In the genomic region with DNA sequence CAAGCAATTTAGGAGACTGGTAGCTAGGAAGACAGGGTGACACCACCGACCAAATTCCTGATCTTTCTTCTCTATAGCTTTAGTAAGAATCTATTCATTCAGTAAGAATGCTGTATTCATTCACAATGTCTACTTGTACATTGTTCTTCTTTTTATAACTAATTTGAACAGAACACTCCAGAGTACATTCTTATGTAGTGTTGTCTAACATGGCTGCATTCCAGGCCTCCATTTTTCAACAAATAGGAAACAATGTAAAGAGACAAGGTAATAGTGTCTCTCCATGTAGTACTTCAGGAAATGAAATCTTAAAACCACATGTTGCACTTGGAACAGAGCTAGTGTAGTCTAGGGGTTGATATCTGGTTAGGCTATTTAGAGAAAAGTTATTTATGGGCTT, we compare ENCODE assay signal across 8 cellular contexts. TPM values are rescaled to one million over a fixed set of nuclear protein-coding genes. Genes with fewer than 3 reads are reported as not detected.
A peak's percentile ranks its signal among the peaks of the same experiment; 100 is the strongest.
DNase-seq lines count a peak whose midpoint lies in the region; ATAC-seq, FAIRE-seq and TF ChIP-seq lines count a peak whose summit lies in the region.

No MANE protein-coding gene starts in this region.

- H3K27me3 ChIP-seq in mesendoderm (ENCODE audit: insufficient read depth, low read length, poor library complexity) (no peaks in the 10 kb centered on the region), vagina (no peaks in the 10 kb centered on the region)

- peaks cover 3% of the 10 kb centered on the region for H3K79me1 ChIP-seq in mesendoderm (ENCODE audit: low read length)

- no peak for DNase-seq in activated naive CD4-positive, alpha-beta T cell treated with anti-CD3 and anti-CD28 coated beads, Interleukin-2, amount 50 U/mL, for 72 hours (ENCODE audit: low spot score in 2 of 2)
- DNase-seq in choroid plexus epithelial cell (ENCODE audit: low read depth), result peak; percentile 64
- DNase-seq in mesendoderm, result no peak
- DNase-seq in vagina (ENCODE audit: extremely low spot score in 2 of 2), result no peak
- no peak for DNase-seq in activated effector memory CD4-positive, alpha-beta T cell treated with anti-CD3 and anti-CD28 coated beads, Interleukin-2, amount 50 U/mL, for 16 hours
- DNase-seq in GM12891 (ENCODE audit: insufficient read length, low spot score), result no peak

- no peak overlapping the region for H4K8ac ChIP-seq in mesendoderm (ENCODE audit: low read depth, low read length)

- TF ChIP-seq CTCF in choroid plexus epithelial cell (conservative IDR thresholded peaks at IDR 0.05; ENCODE audit: low read depth, low read length) (no peak), vagina (IDR thresholded peaks at IDR 0.05) (no peak)

- peak overlapping the region; percentile 94 for H3K4me3 Mint-ChIP-seq in activated naive CD4-positive, alpha-beta T cell treated with anti-CD3 and anti-CD28 coated beads, Interleukin-2, amount 50 U/mL, for 24 hours

- peak overlapping the region; percentile 99 for H3K56ac ChIP-seq in mesendoderm (ENCODE audit: low read length)

- no peak for FAIRE-seq in GM12891 (lab: Jason Lieb, UNC)

- ATAC-seq in activated naive CD4-positive, alpha-beta T cell treated with anti-CD3 and anti-CD28 coated beads, Interleukin-2, amount 50 U/mL, for 72 hours, result no peak
- ATAC-seq in HG03095 (IDR thresholded peaks at IDR 0.05; ENCODE audit: unreplicated experiment), result no peak

- peak overlapping the region; percentile 34 for H2AK5ac ChIP-seq in mesendoderm (ENCODE audit: low read length)

- TF ChIP-seq POLR2A in vagina (IDR thresholded peaks at IDR 0.05), result no peak
- no peak for TF ChIP-seq POLR2A in GM12891 (IDR thresholded peaks at IDR 0.05; ENCODE audit: low read depth, low read length)

- peaks cover 59% of the 10 kb centered on the region for H3K79me2 ChIP-seq in mesendoderm (ENCODE audit: control insufficient read depth, insufficient read depth, low read length)

- H3K36me3 ChIP-seq in mesendoderm (ENCODE audit: control insufficient read depth, insufficient read depth, low read length) (no peaks in the 10 kb centered on the region), vagina (no peaks in the 10 kb centered on the region)

- peak overlapping the region; percentile 20 for H3K27ac Mint-ChIP-seq in activated naive CD4-positive, alpha-beta T cell treated with anti-CD3 and anti-CD28 coated beads, Interleukin-2, amount 50 U/mL, for 24 hours
- H3K27ac Mint-ChIP-seq in activated naive CD4-positive, alpha-beta T cell treated with anti-CD3 and anti-CD28 coated beads, Interleukin-2, amount 50 U/mL, for 72 hours, result peak overlapping the region in 1 of 2 donors; percentile 86

- peaks cover 33% of the 10 kb centered on the region for H3K4me1 Mint-ChIP-seq in activated naive CD4-positive, alpha-beta T cell treated with anti-CD3 and anti-CD28 coated beads, Interleukin-2, amount 50 U/mL, for 24 hours

- H3K9me3 Mint-ChIP-seq in activated naive CD4-positive, alpha-beta T cell treated with anti-CD3 and anti-CD28 coated beads, Interleukin-2, amount 50 U/mL, for 24 hours, result no peaks in the 10 kb centered on the region
- H3K9me3 Mint-ChIP-seq in activated naive CD4-positive, alpha-beta T cell treated with anti-CD3 and anti-CD28 coated beads, Interleukin-2, amount 50 U/mL, for 72 hours, result no peaks in the 10 kb centered on the region

- no peak overlapping the region for H2BK120ac ChIP-seq in mesendoderm (ENCODE audit: low read depth, low read length)

- peak overlapping the region; percentile 95 for H3K4me2 ChIP-seq in mesendoderm (ENCODE audit: low read length)

- no peak overlapping the region for H3K18ac ChIP-seq in mesendoderm (ENCODE audit: low read length)

- no CpG with 5 or more reads among the region's 1 CpG for WGBS in mesendoderm (ENCODE audit: extremely low coverage, insufficient coverage, low lambda C conversion rate)

- H3K9me3 ChIP-seq in vagina, result no peaks in the 10 kb centered on the region

- no peak overlapping the region for H3K4ac ChIP-seq in mesendoderm (ENCODE audit: low read depth, low read length)

- peaks cover 2% of the 10 kb centered on the region for H3K4me1 ChIP-seq in mesendoderm (ENCODE audit: control insufficient read depth, low read depth, low read length)
- peaks cover 50% of the 10 kb centered on the region for H3K4me1 ChIP-seq in vagina

- intact Hi-C loops in vagina (cut with DNase I), result no loop called here

- no peak overlapping the region for H4K5ac ChIP-seq in mesendoderm (ENCODE audit: low read length)

- H3K4me3 ChIP-seq in choroid plexus epithelial cell (ENCODE audit: low read depth, low read length) (peak overlapping the region; percentile 96), mesendoderm (ENCODE audit: low read length) (peak overlapping the region; percentile 88), vagina (peak overlapping the region; percentile 61 to 88)

- no peaks in the 10 kb centered on the region for H3K36me3 Mint-ChIP-seq in activated naive CD4-positive, alpha-beta T cell treated with anti-CD3 and anti-CD28 coated beads, Interleukin-2, amount 50 U/mL, for 24 hours
- H3K36me3 Mint-ChIP-seq in activated naive CD4-positive, alpha-beta T cell treated with anti-CD3 and anti-CD28 coated beads, Interleukin-2, amount 50 U/mL, for 72 hours, result peaks cover 0 to 8% of the 10 kb centered on the region in 2 donors

- no peaks in the 10 kb centered on the region for H3K27me3 Mint-ChIP-seq in activated naive CD4-positive, alpha-beta T cell treated with anti-CD3 and anti-CD28 coated beads, Interleukin-2, amount 50 U/mL, for 24 hours

- no peak overlapping the region for H2BK15ac ChIP-seq in mesendoderm (replicated peaks; ENCODE audit: low read depth)

- no peak overlapping the region for H3K23ac ChIP-seq in mesendoderm (ENCODE audit: low read length)

- H3K9ac ChIP-seq in mesendoderm (ENCODE audit: low read length), result peak overlapping the region; percentile 99

- no peak overlapping the region for H2BK5ac ChIP-seq in mesendoderm (ENCODE audit: low read length)

- H3K27ac ChIP-seq in mesendoderm (ENCODE audit: low read depth, low read length), result peak overlapping the region; percentile 15
- peak overlapping the region; percentile 90 for H3K27ac ChIP-seq in vagina

TF ChIP-seq in GM12891, 5 proteins besides CTCF, POLR2A, EP300 and RAD21:
- TF ChIP-seq POU2F2 (IDR thresholded peaks at IDR 0.05; ENCODE audit: low read depth, low read length), result no peak
- TF ChIP-seq SPI1 (IDR thresholded peaks at IDR 0.05; ENCODE audit: low read depth, low read length), result no peak
- TF ChIP-seq PAX5 (IDR thresholded peaks at IDR 0.05; ENCODE audit: insufficient read depth, low read length, severe bottlenecking), result no peak
- TF ChIP-seq TAF1 (IDR thresholded peaks at IDR 0.05; ENCODE audit: low read depth, low read length), result no peak
- TF ChIP-seq POLR2AphosphoS5 (IDR thresholded peaks at IDR 0.05; ENCODE audit: low read depth, low read length), result no peak

RNA-seq across cellular contexts. Expression of a gene that starts 1.8 kb away (rescaled TPM):
- total RNA-seq in activated naive CD4-positive, alpha-beta T cell treated with anti-CD3 and anti-CD28 coated beads, Interleukin-2, amount 50 U/mL, for 72 hours, result 10 to 100 TPM in 1 of 2 donors, 1 to 10 TPM in 1; 9.7 to 15.6 TPM
- 212 TPM for polyA plus RNA-seq in mesendoderm (2013, experiment 1 of 2)
- 218 TPM for polyA plus RNA-seq in mesendoderm (2013, experiment 2 of 2)
- total RNA-seq in vagina, result 74.6 TPM
- polyA plus RNA-seq in GM12891 (2012; ENCODE audit: low read depth, missing spikeins), result 8.7 TPM
